ENCODE assay signal across 28 cellular contexts in genomic region chr6:151813858-151814257, GRCh38. TPM values are rescaled to one million over a fixed set of nuclear protein-coding genes. Genes with fewer than 3 reads are reported as not detected.
"Had no signal": no experiment of that assay in that cellular context is flagged by ENCODE, and none has a peak within 500 bp of the region (broad histone marks: within the 10 kb centered on the region; RNA-seq: fewer than 3 reads in every experiment).

No MANE protein-coding gene starts in this region.

- H3K4me1 ChIP-seq: lower lobe of right lung had no signal

- H3K4me3 ChIP-seq: left lung, lower lobe of right lung, neural progenitor cell, skin epidermis, tibial nerve had no signal

- DNase-seq: hypothalamus; immature natural killer cell; kidney; left colon; left lung; lower lobe of right lung; mesendoderm; naive B cell; natural killer cell; nephron progenitor cell; occipital lobe; retina; right cardiac atrium; stimulated activated CD4-positive, alpha-beta T cell treated with anti-CD3 and anti-CD28 coated beads, Interleukin-12 subunit alpha, Interleukin-12 subunit beta, amount 100 ng/mL, for 4 hours; stimulated activated CD4-positive, alpha-beta T cell treated with anti-CD3 and anti-CD28 coated beads, Interleukin-4, amount 100 ng/mL, for 24 hours; stimulated activated CD8-positive, alpha-beta memory T cell treated with anti-CD3 and anti-CD28 coated beads, Interleukin-4, amount 100 ng/mL, for 48 hours; stimulated activated naive CD4-positive, alpha-beta T cell treated with Interleukin-2 at 50 U/mL for 16 hours; stimulated activated naive CD8-positive, alpha-beta T cell treated with anti-CD3 and anti-CD28 coated beads, Interleukin-15, amount 100 ng/mL, for 72 hours; substantia nigra had no signal

- H3K27ac ChIP-seq: left lung, lower lobe of right lung, neural progenitor cell, neutrophil, skin epidermis, tibial nerve had no signal

- H3K9me3 ChIP-seq: left lung, lower lobe of right lung, neutrophil, tibial nerve had no signal

- ATAC-seq: left colon; left lung; lower lobe of right lung; natural killer cell; right cardiac atrium; sciatic nerve; stimulated activated memory B cell treated with anti-CD40 and anti-IgM and Interleukin-4, amounts not matched to agents 10 μg/mL and 1 μg/mL and 100 μg/mL, for 72 hours; stimulated activated naive CD8-positive, alpha-beta T cell treated with anti-CD3 and anti-CD28 coated beads, Interleukin-15, amount 100 ng/mL, for 72 hours had no signal

- H3K36me3 ChIP-seq: left lung, lower lobe of right lung, neural progenitor cell, neutrophil, tibial nerve had no signal

RNA-seq across cellular contexts. Expression of gene ESR1, which starts 6.4 kb away (rescaled TPM):
- total RNA-seq: mesothelial cell of epicardium, osteocyte, progenitor cell of endocrine pancreas had no signal
- polyA plus RNA-seq: immature natural killer cell had no signal
